ENCODE assay signal across 17 cellular contexts in the genomic region with DNA sequence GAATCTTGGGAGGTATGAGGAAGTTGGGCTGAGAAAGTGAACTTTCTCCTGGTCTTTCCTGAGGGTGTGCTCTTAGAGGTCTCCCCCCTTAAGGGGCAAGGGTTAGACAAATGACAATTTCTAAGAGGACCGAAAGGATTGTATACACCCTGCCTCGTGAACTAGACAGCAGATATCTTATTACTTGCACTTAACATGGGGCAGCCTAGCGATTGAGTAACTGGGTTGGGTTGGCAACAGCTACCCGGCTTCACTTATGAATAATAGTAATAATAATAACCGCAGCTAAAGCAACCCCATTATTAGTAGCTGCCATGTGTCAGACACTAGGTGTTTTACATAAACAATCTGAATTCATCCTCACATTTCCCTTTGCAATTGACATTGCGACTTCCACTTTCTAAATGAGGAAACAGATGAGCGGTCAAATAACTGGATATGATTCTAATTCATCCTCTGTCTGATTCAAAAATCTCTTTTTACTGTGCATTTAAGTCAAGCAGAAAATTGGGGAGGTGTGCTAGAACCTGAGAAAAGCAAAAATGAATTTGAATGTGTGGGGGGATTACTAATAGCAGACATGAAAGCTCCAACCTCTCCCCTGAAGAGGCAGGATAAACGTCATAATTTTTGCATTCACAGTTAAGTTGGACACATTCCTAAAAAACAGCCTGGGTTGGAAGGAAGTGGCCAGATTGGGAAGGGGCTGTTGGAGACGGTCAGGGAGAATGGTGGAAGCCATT. TPM values are rescaled to one million over a fixed set of nuclear protein-coding genes. Genes with fewer than 3 reads are reported as not detected.
A peak's percentile ranks its signal among the peaks of the same experiment; 100 is the strongest.
DNase-seq lines count a peak whose midpoint lies in the region; FAIRE-seq and TF ChIP-seq lines count a peak whose summit lies in the region.
"Had no signal": no experiment of that assay in that cellular context is flagged by ENCODE, and none has a peak within 500 bp of the region (broad histone marks: within the 10 kb centered on the region; RNA-seq: fewer than 3 reads in every experiment).

No MANE protein-coding gene starts in this region.

- H3K27me3 ChIP-seq in ACC112 (ENCODE audit: insufficient read depth, low read length): no peaks in the 10 kb centered on the region
- H3K27me3 ChIP-seq in PC-9 (ENCODE audit: insufficient read depth, low read depth): no peaks in the 10 kb centered on the region
- H3K27me3 ChIP-seq in muscle layer of duodenum (ENCODE audit: low read depth, low read length): no peaks in the 10 kb centered on the region
- H3K27me3 ChIP-seq in BE2C: peaks cover 5% of the 10 kb centered on the region; the same call in 1 of the 2 replicates
- H3K27me3 ChIP-seq: dorsolateral prefrontal cortex, testis had no signal

- BruUV-seq in PC-9 (replicated peaks; lab: Mats Ljungman, UMichigan): no TSS peak

- H3F3A ChIP-seq in PC-9 (ENCODE audit: insufficient read depth, low read depth): peaks cover 78% of the 10 kb centered on the region

- H3K27ac ChIP-seq in ACC112 (ENCODE audit: low read depth, low read length): peak overlapping the region; percentile 99
- peak overlapping the region; percentile 99 for H3K27ac ChIP-seq in PC-9
- H3K27ac ChIP-seq in epithelial cell of prostate: peak overlapping the region; percentile 90
- peak overlapping the region; percentile 21 for H3K27ac ChIP-seq in muscle layer of duodenum (ENCODE audit: low read length)
- H3K27ac ChIP-seq: dorsolateral prefrontal cortex, neutrophil, testis had no signal

- DNase-seq in PC-9: no peak
- DNase-seq in epithelial cell of prostate (ENCODE audit: low read depth, low spot score): no peak
- no peak for DNase-seq in BE2C
- no peak for DNase-seq in GM12891 (ENCODE audit: insufficient read length, low spot score)
- no peak for DNase-seq in kidney glomerular epithelial cell (lab: John Stamatoyannopoulos, UW)
- no peak for DNase-seq in kidney tubule cell (ENCODE audit: low spot score)
- DNase-seq: activated CD4-positive, alpha-beta T cell treated with anti-CD3 and anti-CD28 coated beads for 48 hours; dorsolateral prefrontal cortex; Kasumi-1; left cardiac atrium; NCI-H1436 treated with DMSO at 0.1 percent for 48 hours; NCI-H526 treated with DMSO at 0.1 percent for 48 hours; testis had no signal

- TF ChIP-seq POLR2A in GM12891 (IDR thresholded peaks at IDR 0.05; ENCODE audit: low read depth, low read length): no peak

- POLR2A ChIA-PET in PC-9 (lab: Charles Lee; ENCODE audit: unreplicated experiment): interaction anchor here (0.5 to 0.7 kb wide), 4 partner anchors 28 to 184 kb away, joined by 3 to 7 read pairs (median 4); no protein-coding TSS in a partner anchor

- peak overlapping the region; percentile 53 for H3K4me3 ChIP-seq in ACC112 (ENCODE audit: low read depth, low read length)
- peak overlapping the region; percentile 32; the same call in 1 of the 2 replicates for H3K4me3 ChIP-seq in PC-9
- no peak overlapping the region for H3K4me3 ChIP-seq in muscle layer of duodenum (ENCODE audit: low read depth in 1 of 2, low read length in 2 of 2)
- H3K4me3 ChIP-seq in BE2C (ENCODE audit: low read depth, low read length): no peak overlapping the region
- H3K4me3 ChIP-seq: dorsolateral prefrontal cortex, testis had no signal

- H3K9me2 ChIP-seq in PC-9 (ENCODE audit: insufficient read depth): no peaks in the 10 kb centered on the region

- H3K9me3 ChIP-seq in PC-9 (ENCODE audit: insufficient read depth, low read depth) (no peaks in the 10 kb centered on the region), muscle layer of duodenum (ENCODE audit: control insufficient read depth in 1 of 2, low read length in 2 of 2) (no peaks in the 10 kb centered on the region), BE2C (no peaks in the 10 kb centered on the region)
- H3K9me3 ChIP-seq: neutrophil, testis had no signal

- H3K36me3 ChIP-seq in ACC112 (ENCODE audit: insufficient read depth, low read length) (peaks cover 37% of the 10 kb centered on the region), PC-9 (ENCODE audit: low read depth) (peaks cover 70% of the 10 kb centered on the region), muscle layer of duodenum (ENCODE audit: control insufficient read depth in 1 of 2, insufficient read depth in 2 of 2, low read length in 2 of 2) (peaks cover 12 to 15% of the 10 kb centered on the region in 2 donors), BE2C (no peaks in the 10 kb centered on the region)
- H3K36me3 ChIP-seq: neutrophil had no signal

- H3K79me2 ChIP-seq in ACC112 (ENCODE audit: control insufficient read depth, insufficient read depth, low read length, unreplicated experiment) (peaks cover 91% of the 10 kb centered on the region), PC-9 (ENCODE audit: low read depth) (peaks cover 89% of the 10 kb centered on the region)

- H2AFZ ChIP-seq in ACC112 (ENCODE audit: low read length, unreplicated experiment) (no peak overlapping the region), PC-9 (no peak overlapping the region)

- CTCF ChIA-PET in PC-9 (lab: Charles Lee): interaction anchor here (0.6 to 0.7 kb wide), 2 partner anchors 15 to 111 kb away, joined by 7 to 9 read pairs; no protein-coding TSS in a partner anchor

- H4K20me1 ChIP-seq in PC-9 (ENCODE audit: insufficient read depth): no peaks in the 10 kb centered on the region

- TF ChIP-seq CTCF in PC-9 (conservative IDR thresholded peaks at IDR 0.05): no peak
- TF ChIP-seq CTCF in BE2C (IDR thresholded peaks at IDR 0.05; ENCODE audit: low read depth, low read length): no peak

- peaks cover 75% of the 10 kb centered on the region for H3K4me1 ChIP-seq in ACC112 (ENCODE audit: control insufficient read depth, insufficient read depth, low read length, unreplicated experiment)
- H3K4me1 ChIP-seq in PC-9 (replicated peaks; ENCODE audit: insufficient read depth): peaks cover 72% of the 10 kb centered on the region
- H3K4me1 ChIP-seq in muscle layer of duodenum (ENCODE audit: control insufficient read depth in 1 of 2, insufficient read depth in 2 of 2, low read length in 2 of 2): peaks cover 8 to 45% of the 10 kb centered on the region in 2 donors
- no peaks in the 10 kb centered on the region for H3K4me1 ChIP-seq in BE2C

- FAIRE-seq in GM12891 (lab: Jason Lieb, UNC): no peak
- FAIRE-seq: RCC 7860 had no signal

- intact Hi-C loops in PC-9 (cut with micrococcal nuclease; ENCODE audit: unreplicated experiment): loop anchor here (1.0 to 10.0 kb wide), 7 partner anchors 14 to 1335 kb away; a partner anchor contains a TSS

- H3K4me2 ChIP-seq in PC-9: peak overlapping the region; percentile 98

TF ChIP-seq in GM12891, 5 proteins besides CTCF, POLR2A, EP300 and RAD21:
- no peak for TF ChIP-seq TAF1 (IDR thresholded peaks at IDR 0.05; ENCODE audit: low read depth, low read length)
- TF ChIP-seq POLR2AphosphoS5 (IDR thresholded peaks at IDR 0.05; ENCODE audit: low read depth, low read length): no peak
- no peak for TF ChIP-seq SPI1 (IDR thresholded peaks at IDR 0.05; ENCODE audit: low read depth, low read length)
- no peak for TF ChIP-seq PAX5 (IDR thresholded peaks at IDR 0.05; ENCODE audit: insufficient read depth, low read length, severe bottlenecking)
- no peak for TF ChIP-seq POU2F2 (IDR thresholded peaks at IDR 0.05; ENCODE audit: low read depth, low read length)

RNA-seq across cellular contexts. Expression of a gene that starts 12.9 kb away (rescaled TPM):
- 542 and 909 TPM in 2 replicates for total RNA-seq in PC-9 (2021)
- polyA plus RNA-seq in BE2C (2012; ENCODE audit: insufficient read depth, insufficient read length, low read depth): 0.52 TPM
- polyA plus RNA-seq in GM12891 (2012; ENCODE audit: low read depth, missing spikeins): 0.44 TPM

Comparison
In these comparisons a context has a peak if more than half of its experiments do, and no peak if none do; other contexts are left out.
1. H3K27ac ChIP-seq: peak in every context shown above with its lines; median percentile 99 in ACC112; 99 in PC-9; 90 in epithelial cell of prostate; 21 in muscle layer of duodenum.
2. H3K4me3 ChIP-seq: peak in ACC112 (single experiment) and PC-9 (single experiment); none in muscle layer of duodenum (0 of 2) and BE2C (single experiment).